In genomic region chrX:41051303-41051702, GRCh38 we compare ENCODE assay signal across 36 cellular contexts.
"Had no signal": no experiment of that assay in that cellular context is flagged by ENCODE, and none has a peak within 500 bp of the region (broad histone marks: within the 10 kb centered on the region; RNA-seq: fewer than 3 reads in every experiment).

No MANE protein-coding gene starts in this region.

- H3K4me1 Mint-ChIP-seq: activated CD4-positive, alpha-beta T cell treated with anti-CD3 and anti-CD28 coated beads, Interleukin-2, amount 10 ng/mL, durations not matched to agents 24 days and 14 days; activated naive CD8-positive, alpha-beta T cell treated with anti-CD3 and anti-CD28 coated beads for 36 hours; activated T-helper 17 cell treated with anti-CD3 and anti-CD28 coated beads, Interleukin-2, amount 50 U/mL, for 72 hours had no signal

- H3K27ac ChIP-seq: adrenal gland, body of pancreas, brain microvascular endothelial cell, breast epithelium, VCaP had no signal

- H3K4me3 ChIP-seq: adrenal gland, body of pancreas, breast epithelium had no signal

- FAIRE-seq: astrocyte, TTC549 had no signal

- DNase-seq: activated B cell treated with CpG ODN at 0.5 μM for 24 hours; activated CD4-positive, alpha-beta memory T cell treated with anti-CD3 and anti-CD28 coated beads for 36 hours; activated CD4-positive, alpha-beta T cell treated with anti-CD3 and anti-CD28 coated beads for 4 hours; activated CD4-positive, alpha-beta T cell treated with anti-CD3 and anti-CD28 coated beads, Interleukin-2, amount 10 ng/mL, durations not matched to agents 24 days and 14 days; activated CD4-positive, alpha-beta T cell treated with anti-CD3 and anti-CD28 coated beads, Interleukin-2, amount 50 U/mL, for 1 hour; activated CD4-positive, alpha-beta T cell treated with anti-CD3 and anti-CD28 coated beads, Interleukin-2, amount 50 U/mL, for 4 hours; activated CD4-positive, CD25-positive, alpha-beta regulatory T cell treated with anti-CD3 and anti-CD28 coated beads, Interleukin-2, amount 50 U/mL, for 72 hours; activated CD8-positive, alpha-beta memory T cell treated with anti-CD3 and anti-CD28 coated beads, Interleukin-2, amount 50 U/mL, for 4 hours; activated CD8-positive, alpha-beta T cell treated with anti-CD3 and anti-CD28 coated beads for 36 hours; activated effector memory CD4-positive, alpha-beta T cell treated with anti-CD3 and anti-CD28 coated beads, Interleukin-2, amount 50 U/mL, for 16 hours; activated gamma-delta T cell treated with Interleukin-2 at 50 U/mL for 16 hours; activated naive CD4-positive, alpha-beta T cell; activated naive CD4-positive, alpha-beta T cell treated with anti-CD3 and anti-CD28 coated beads for 36 hours; activated naive CD4-positive, alpha-beta T cell treated with anti-CD3 and anti-CD28 coated beads, Interleukin-2, amount 50 U/mL, for 16 hours; activated naive CD8-positive, alpha-beta T cell treated with anti-CD3 and anti-CD28 coated beads for 36 hours; activated T-cell treated with anti-CD3 and anti-CD28 coated beads for 4 hours; activated T-cell treated with anti-CD3 and anti-CD28 coated beads, Interleukin-2, amount 50 U/mL, for 1 hour; activated T-cell treated with anti-CD3 and anti-CD28 coated beads, Interleukin-2, amount 50 U/mL, for 4 hours; activated T-cell treated with anti-CD3 and anti-CD28 coated beads, Interleukin-2, amount 50 U/mL, for 72 hours; adrenal gland; amniotic stem cell; aorta; body of pancreas; brain microvascular endothelial cell; central memory CD4-positive, alpha-beta T cell; T-helper 2 cell; T-helper 9 cell had no signal

- H3K36me3 Mint-ChIP-seq: activated CD4-positive, alpha-beta memory T cell treated with anti-CD3 and anti-CD28 coated beads for 36 hours; activated naive CD4-positive, alpha-beta T cell treated with anti-CD3 and anti-CD28 coated beads, Interleukin-2, amount 50 U/mL, for 72 hours; activated naive CD8-positive, alpha-beta T cell treated with anti-CD3 and anti-CD28 coated beads for 36 hours had no signal

- H3K4me1 ChIP-seq: adrenal gland, body of pancreas, breast epithelium had no signal

- H3K27ac Mint-ChIP-seq: activated B cell treated with CpG ODN at 0.5 μM for 24 hours; activated CD4-positive, alpha-beta memory T cell treated with anti-CD3 and anti-CD28 coated beads for 36 hours; activated CD4-positive, alpha-beta T cell treated with anti-CD3 and anti-CD28 coated beads, Interleukin-2, amount 10 ng/mL, durations not matched to agents 24 days and 14 days; activated CD8-positive, alpha-beta T cell treated with anti-CD3 and anti-CD28 coated beads for 36 hours; activated naive CD4-positive, alpha-beta T cell treated with anti-CD3 and anti-CD28 coated beads for 36 hours; activated naive CD4-positive, alpha-beta T cell treated with anti-CD3 and anti-CD28 coated beads, Interleukin-2, amount 50 U/mL, for 72 hours; activated naive CD8-positive, alpha-beta T cell treated with anti-CD3 and anti-CD28 coated beads for 36 hours; activated T-cell treated with anti-CD3 and anti-CD28 coated beads, Interleukin-2, amount 50 U/mL, for 72 hours; activated T-helper 1 cell treated with anti-CD3 and anti-CD28 coated beads, Interleukin-12 subunit alpha, Interleukin-12 subunit beta, Interleukin-2, Interleukin-4 antibody, amounts not matched to agents 30 ng/mL and 10 ng/mL and 1 ng/mL, durations not matched to agents 14 hours and 24 hours and 36 hours; activated T-helper 17 cell treated with anti-CD3 and anti-CD28 coated beads, Interleukin-2, amount 50 U/mL, for 72 hours; T-helper 1 cell treated with Interleukin-12 subunit alpha and Interleukin-12 subunit beta and Interleukin-4 antibody, amounts not matched to agents 30 μg/mL and 1 μg/mL, for 36 hours; T-helper 2 cell treated with Interferon-gamma antibody and Interleukin-4, amounts not matched to agents 5 μg/mL and 100 μg/mL, for 36 hours had no signal

- H3K9me3 ChIP-seq: adrenal gland, body of pancreas, breast epithelium had no signal

- H3K27me3 Mint-ChIP-seq: activated B cell treated with CpG ODN at 0.5 μM for 24 hours; activated CD4-positive, alpha-beta memory T cell treated with anti-CD3 and anti-CD28 coated beads for 36 hours; activated CD4-positive, alpha-beta T cell treated with anti-CD3 and anti-CD28 coated beads, Interleukin-2, amount 10 ng/mL, durations not matched to agents 24 days and 14 days; activated CD8-positive, alpha-beta T cell treated with anti-CD3 and anti-CD28 coated beads for 36 hours; activated naive CD8-positive, alpha-beta T cell treated with anti-CD3 and anti-CD28 coated beads for 36 hours; activated T-helper 17 cell treated with anti-CD3 and anti-CD28 coated beads, Interleukin-2, amount 50 U/mL, for 72 hours had no signal

- H3K9me3 Mint-ChIP-seq: activated B cell treated with CpG ODN at 0.5 μM for 24 hours; activated CD4-positive, alpha-beta memory T cell treated with anti-CD3 and anti-CD28 coated beads for 36 hours; activated CD4-positive, alpha-beta T cell treated with anti-CD3 and anti-CD28 coated beads, Interleukin-2, amount 10 ng/mL, durations not matched to agents 24 days and 14 days; activated CD8-positive, alpha-beta T cell treated with anti-CD3 and anti-CD28 coated beads for 36 hours; activated naive CD4-positive, alpha-beta T cell treated with anti-CD3 and anti-CD28 coated beads for 36 hours; activated naive CD4-positive, alpha-beta T cell treated with anti-CD3 and anti-CD28 coated beads, Interleukin-2, amount 50 U/mL, for 72 hours; activated naive CD8-positive, alpha-beta T cell treated with anti-CD3 and anti-CD28 coated beads for 36 hours; activated T-cell treated with anti-CD3 and anti-CD28 coated beads, Interleukin-2, amount 50 U/mL, for 4 hours; activated T-cell treated with anti-CD3 and anti-CD28 coated beads, Interleukin-2, amount 50 U/mL, for 72 hours; activated T-helper 1 cell treated with anti-CD3 and anti-CD28 coated beads, Interleukin-12 subunit alpha, Interleukin-12 subunit beta, Interleukin-2, Interleukin-4 antibody, amounts not matched to agents 30 ng/mL and 10 ng/mL and 1 ng/mL, durations not matched to agents 14 hours and 24 hours and 36 hours; activated T-helper 17 cell treated with anti-CD3 and anti-CD28 coated beads, Interleukin-2, amount 50 U/mL, for 72 hours; T-helper 1 cell treated with Interleukin-12 subunit alpha and Interleukin-12 subunit beta and Interleukin-4 antibody, amounts not matched to agents 30 μg/mL and 1 μg/mL, for 36 hours; T-helper 2 cell treated with Interferon-gamma antibody and Interleukin-4, amounts not matched to agents 5 μg/mL and 100 μg/mL, for 36 hours had no signal

- H3K27me3 ChIP-seq: body of pancreas, brain microvascular endothelial cell had no signal

- ATAC-seq: activated CD8-positive, alpha-beta T cell treated with anti-CD3 and anti-CD28 coated beads for 36 hours; activated naive CD4-positive, alpha-beta T cell treated with anti-CD3 and anti-CD28 coated beads, Interleukin-2, amount 50 U/mL, for 72 hours; activated T-cell treated with anti-CD3 and anti-CD28 coated beads, Interleukin-2, amount 50 U/mL, for 4 hours; activated T-cell treated with anti-CD3 and anti-CD28 coated beads, Interleukin-2, amount 50 U/mL, for 72 hours; activated T-helper 17 cell treated with anti-CD3 and anti-CD28 coated beads, Interleukin-2, amount 50 U/mL, for 72 hours; body of pancreas had no signal

- H3K36me3 ChIP-seq: adrenal gland, brain microvascular endothelial cell, breast epithelium had no signal

- H3K4me3 Mint-ChIP-seq: activated B cell treated with CpG ODN at 0.5 μM for 24 hours; activated CD4-positive, alpha-beta memory T cell treated with anti-CD3 and anti-CD28 coated beads for 36 hours; activated CD4-positive, alpha-beta T cell treated with anti-CD3 and anti-CD28 coated beads, Interleukin-2, amount 10 ng/mL, durations not matched to agents 24 days and 14 days; activated CD8-positive, alpha-beta T cell treated with anti-CD3 and anti-CD28 coated beads for 36 hours; activated naive CD4-positive, alpha-beta T cell treated with anti-CD3 and anti-CD28 coated beads for 36 hours; activated naive CD8-positive, alpha-beta T cell treated with anti-CD3 and anti-CD28 coated beads for 36 hours; activated T-cell treated with anti-CD3 and anti-CD28 coated beads, Interleukin-2, amount 50 U/mL, for 4 hours; activated T-cell treated with anti-CD3 and anti-CD28 coated beads, Interleukin-2, amount 50 U/mL, for 72 hours; activated T-helper 1 cell treated with anti-CD3 and anti-CD28 coated beads, Interleukin-12 subunit alpha, Interleukin-12 subunit beta, Interleukin-2, Interleukin-4 antibody, amounts not matched to agents 30 ng/mL and 10 ng/mL and 1 ng/mL, durations not matched to agents 14 hours and 24 hours and 36 hours; activated T-helper 17 cell treated with anti-CD3 and anti-CD28 coated beads, Interleukin-2, amount 50 U/mL, for 72 hours; T-helper 1 cell treated with Interleukin-12 subunit alpha and Interleukin-12 subunit beta and Interleukin-4 antibody, amounts not matched to agents 30 μg/mL and 1 μg/mL, for 36 hours; T-helper 2 cell treated with Interferon-gamma antibody and Interleukin-4, amounts not matched to agents 5 μg/mL and 100 μg/mL, for 36 hours had no signal
